Comparison of ENCODE assay signal across 1 cellular context in the genomic region with DNA sequence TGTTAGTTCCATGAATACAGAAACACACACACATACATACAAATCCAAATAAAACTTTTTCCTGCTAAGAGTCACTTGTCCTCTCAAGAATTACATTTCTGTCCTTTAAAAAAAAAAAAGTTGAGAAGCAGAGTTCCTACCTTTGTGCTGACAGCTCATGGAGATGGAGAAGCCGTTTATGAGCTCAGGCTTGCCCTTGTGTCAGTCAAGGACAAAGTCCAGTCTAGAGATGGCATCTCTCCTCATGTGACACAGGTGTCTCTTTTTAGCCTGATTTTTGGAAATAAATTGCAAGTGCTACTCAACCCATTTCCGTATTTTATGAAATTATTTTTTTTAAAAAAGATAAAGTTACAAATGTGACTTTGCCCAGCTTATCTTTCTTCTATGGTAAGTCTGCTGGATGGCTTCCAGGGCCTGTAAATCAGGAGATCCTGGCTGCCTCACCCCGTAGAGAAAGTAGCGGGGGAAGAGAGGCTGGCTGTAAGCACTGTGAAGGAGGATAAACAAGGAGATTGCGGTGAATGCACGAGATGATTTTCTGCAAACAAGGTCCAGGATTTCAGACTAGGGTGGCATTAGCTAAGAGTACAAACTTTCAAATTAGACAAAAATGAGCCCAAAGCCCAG.
TF ChIP-seq lines count a peak whose summit lies in the region.

No MANE protein-coding gene starts in this region.

TF ChIP-seq in K562, 482 proteins besides CTCF, POLR2A, EP300 and RAD21:
- TF ChIP-seq MEIS2 (IDR thresholded peaks at IDR 0.05; ENCODE audit: partially characterized antibody) (peak; percentile 76), ARID1B (IDR thresholded peaks at IDR 0.05) (no peak), PBX2 (CRISPR knock-in tag; IDR thresholded peaks at IDR 0.05; ENCODE audit: low read depth) (no peak), PBX2 (tag; conservative IDR thresholded peaks at IDR 0.05; ENCODE audit: low read depth) (peak; percentile 76), NBN (IDR thresholded peaks at IDR 0.05; ENCODE audit: low read depth) (no peak), NFIC (IDR thresholded peaks at IDR 0.05) (peak; percentile 46), BHLHE40 (IDR thresholded peaks at IDR 0.05; ENCODE audit: low read length) (peak; percentile 42; the same call in 1 of the 2 replicates), RCOR1 (IDR thresholded peaks at IDR 0.05; ENCODE audit: borderline replicate concordance in 1 of 2, low read depth in 2 of 2, low read length in 2 of 2) (0 out of 4 replicates have a peak, but pooled peaks of 1 of the 2 experiments have one; percentile 12), ESRRA (IDR thresholded peaks at IDR 0.05; ENCODE audit: borderline replicate concordance, low read depth) (0 out of 2 replicates have a peak, but pooled peaks have one; percentile 42), KLF1 (tag; IDR thresholded peaks at IDR 0.05) (no peak), CBFA2T3 (IDR thresholded peaks at IDR 0.05) (peak; percentile 3; the same call in 1 of the 2 replicates)
- TF ChIP-seq, protein P1, sequence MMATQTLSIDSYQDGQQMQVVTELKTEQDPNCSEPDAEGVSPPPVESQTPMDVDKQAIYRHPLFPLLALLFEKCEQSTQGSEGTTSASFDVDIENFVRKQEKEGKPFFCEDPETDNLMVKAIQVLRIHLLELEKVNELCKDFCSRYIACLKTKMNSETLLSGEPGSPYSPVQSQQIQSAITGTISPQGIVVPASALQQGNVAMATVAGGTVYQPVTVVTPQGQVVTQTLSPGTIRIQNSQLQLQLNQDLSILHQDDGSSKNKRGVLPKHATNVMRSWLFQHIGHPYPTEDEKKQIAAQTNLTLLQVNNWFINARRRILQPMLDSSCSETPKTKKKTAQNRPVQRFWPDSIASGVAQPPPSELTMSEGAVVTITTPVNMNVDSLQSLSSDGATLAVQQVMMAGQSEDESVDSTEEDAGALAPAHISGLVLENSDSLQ (IDR thresholded peaks at IDR 0.05): peak; percentile 69
TF ChIP-seq in K562: peak in this region for 8.
